8 cellular contexts compared by ENCODE assay signal in genomic region chr4:15003441-15003890, GRCh38. TPM values are rescaled to one million over a fixed set of nuclear protein-coding genes. Genes with fewer than 3 reads are reported as not detected.
DNase-seq lines count a peak whose midpoint lies in the region; ATAC-seq and TF ChIP-seq lines count a peak whose summit lies in the region.

No MANE protein-coding gene starts in this region.

- CTCF ChIA-PET in CD8-positive, alpha-beta T cell (lab: Charles Lee) = no interaction called here

- H3K27ac Mint-ChIP-seq in CD8-positive, alpha-beta T cell = peak overlapping the region; percentile 72
- no peak overlapping the region for H3K27ac Mint-ChIP-seq in neural crest cell (ENCODE audit: unreplicated experiment)

- TF ChIP-seq CTCF in CD8-positive, alpha-beta T cell (IDR thresholded peaks at IDR 0.05) = no peak
- TF ChIP-seq CTCF in fibroblast of mammary gland (conservative IDR thresholded peaks at IDR 0.05; ENCODE audit: control insufficient read depth, insufficient read depth, low read depth, low read length) (no peak), neural crest cell (conservative IDR thresholded peaks at IDR 0.05) (peak; percentile 22)

- POLR2A ChIA-PET in CD8-positive, alpha-beta T cell (lab: Charles Lee) = interaction anchor here (0.6 to 2.1 kb wide), 7 partner anchors 8 to 1375 kb away, joined by 3 to 8 read pairs (median 3); partner anchors contain the start of genes BOD1L1 and FAM200B

- peak overlapping the region; percentile 93 for H3K4me3 Mint-ChIP-seq in CD8-positive, alpha-beta T cell
- H3K4me3 Mint-ChIP-seq in neural crest cell = no peak overlapping the region

- peaks cover 11% of the 10 kb centered on the region for H3K4me1 ChIP-seq in CD8-positive, alpha-beta T cell (ENCODE audit: insufficient read depth, low read length)

- H3K27me3 Mint-ChIP-seq in CD8-positive, alpha-beta T cell (ENCODE audit: low read depth) = no peaks in the 10 kb centered on the region
- H3K27me3 Mint-ChIP-seq in neural crest cell (ENCODE audit: low read depth) = peaks cover 21% of the 10 kb centered on the region

- peak overlapping the region; percentile 100 for H3K27ac ChIP-seq in CD8-positive, alpha-beta T cell (ENCODE audit: low read depth, low read length)

- H3K4me3 ChIP-seq in CD8-positive, alpha-beta T cell (ENCODE audit: low read depth, low read length) = peak overlapping the region; percentile 77
- peak overlapping the region; percentile 89 for H3K4me3 ChIP-seq in fibroblast of mammary gland (ENCODE audit: control insufficient read depth, low read depth, low read length)

- H3K36me3 ChIP-seq in CD8-positive, alpha-beta T cell (ENCODE audit: insufficient read depth, low read length) = no peaks in the 10 kb centered on the region

- ATAC-seq in CD8-positive, alpha-beta T cell = peak; percentile 7
- peak; percentile 6 for ATAC-seq in GM21390 (IDR thresholded peaks at IDR 0.05; ENCODE audit: unreplicated experiment)

- H3K9me3 Mint-ChIP-seq in CD8-positive, alpha-beta T cell = no peaks in the 10 kb centered on the region
- no peaks in the 10 kb centered on the region for H3K9me3 Mint-ChIP-seq in neural crest cell

- peaks cover 33% of the 10 kb centered on the region for H3K4me1 Mint-ChIP-seq in CD8-positive, alpha-beta T cell (ENCODE audit: low read depth)
- H3K4me1 Mint-ChIP-seq in neural crest cell = peaks cover 20% of the 10 kb centered on the region

- H3K9me3 ChIP-seq in CD8-positive, alpha-beta T cell (ENCODE audit: low read length) = no peaks in the 10 kb centered on the region

- in situ Hi-C loops in KBM-7 (cut with MboI; ENCODE audit: low pct_unique_long_range_greater_than_20kb, low sequenced_read_pairs) = no loop called here

- DNase-seq in CD8-positive, alpha-beta T cell = peak in 5 of 7 experiments; percentile 29 to 65 (median 58)
- DNase-seq in KBM-7 = peak; percentile 42
- peak; percentile 49 for DNase-seq in activated T-cell treated with anti-CD3 and anti-CD28 coated beads for 48 hours (ENCODE audit: low read depth)
- DNase-seq in fibroblast of mammary gland (ENCODE audit: low read depth) = no peak
- peak; percentile 37 for DNase-seq in neural crest cell (ENCODE audit: low read depth, low spot score)
- peak; percentile 20 for DNase-seq in superior temporal gyrus (ENCODE audit: extremely low spot score)
- DNase-seq in SKM-1 (lab: John Stamatoyannopoulos, UW; ENCODE audit: unreplicated experiment) = no peak

- intact Hi-C loops in CD8-positive, alpha-beta T cell (cut with DNase I, micrococcal nuclease) = loop anchor here (2.0 to 10.0 kb wide), 9 partner anchors 76 to 1519 kb away; partner anchors contain the start of genes BOD1L1 (in 1 of the 2), FGFBP2 (in 1 of the 2), RAB28 (in 1 of the 2) and TAPT1 (in 1 of the 2)

- no peaks in the 10 kb centered on the region for H3K27me3 ChIP-seq in CD8-positive, alpha-beta T cell (ENCODE audit: insufficient read depth, low read length)

- H3K36me3 Mint-ChIP-seq in CD8-positive, alpha-beta T cell = peaks cover 14% of the 10 kb centered on the region
- no peaks in the 10 kb centered on the region for H3K36me3 Mint-ChIP-seq in neural crest cell (ENCODE audit: low read depth)

RNA-seq across cellular contexts. Expression of gene CPEB2, which starts 1.2 kb away (rescaled TPM):
- 10 to 100 TPM; 17.7 to 21.8 TPM for total RNA-seq in CD8-positive, alpha-beta T cell
- 4.7 and 5.1 TPM in 2 replicates for total RNA-seq in neural crest cell

Comparison
In these comparisons a context has a peak if more than half of its experiments do, and no peak if none do; other contexts are left out.
1. DNase-seq: peak in CD8-positive, alpha-beta T cell (5 of 7), KBM-7 (single experiment), activated T-cell treated with anti-CD3 and anti-CD28 coated beads for 48 hours (single experiment), neural crest cell (single experiment) and superior temporal gyrus (single experiment); none in fibroblast of mammary gland (single experiment) and SKM-1 (single experiment).